2 cellular contexts compared by ENCODE assay signal in the genomic region with DNA sequence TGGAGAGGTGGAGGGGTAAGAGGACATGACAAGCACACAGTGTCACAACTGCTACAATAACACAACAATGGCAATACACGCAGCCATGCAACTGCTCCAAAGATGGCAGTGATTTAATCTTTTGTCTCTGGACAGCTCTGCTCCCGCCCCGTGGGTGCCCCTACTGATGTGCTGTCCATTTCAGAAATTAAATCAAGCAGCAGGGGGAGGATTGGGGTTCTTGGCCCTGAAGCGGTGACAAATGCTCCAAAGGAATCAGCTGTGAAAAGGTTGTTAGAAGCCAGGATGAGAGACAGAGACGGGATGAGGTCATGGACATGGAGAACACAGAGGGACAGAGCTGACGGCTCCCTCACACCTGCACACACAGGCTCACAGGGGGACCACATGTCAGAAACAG.
A peak's percentile ranks its signal among the peaks of the same experiment; 100 is the strongest.
TF ChIP-seq lines count a peak whose summit lies in the region.

No MANE protein-coding gene starts in this region.

TF ChIP-seq in SK-N-SH treated with all-trans-retinoic acid at 6 μM for 48 hours, 23 proteins besides CTCF, POLR2A, EP300 and RAD21:
- TF ChIP-seq, protein P1, sequence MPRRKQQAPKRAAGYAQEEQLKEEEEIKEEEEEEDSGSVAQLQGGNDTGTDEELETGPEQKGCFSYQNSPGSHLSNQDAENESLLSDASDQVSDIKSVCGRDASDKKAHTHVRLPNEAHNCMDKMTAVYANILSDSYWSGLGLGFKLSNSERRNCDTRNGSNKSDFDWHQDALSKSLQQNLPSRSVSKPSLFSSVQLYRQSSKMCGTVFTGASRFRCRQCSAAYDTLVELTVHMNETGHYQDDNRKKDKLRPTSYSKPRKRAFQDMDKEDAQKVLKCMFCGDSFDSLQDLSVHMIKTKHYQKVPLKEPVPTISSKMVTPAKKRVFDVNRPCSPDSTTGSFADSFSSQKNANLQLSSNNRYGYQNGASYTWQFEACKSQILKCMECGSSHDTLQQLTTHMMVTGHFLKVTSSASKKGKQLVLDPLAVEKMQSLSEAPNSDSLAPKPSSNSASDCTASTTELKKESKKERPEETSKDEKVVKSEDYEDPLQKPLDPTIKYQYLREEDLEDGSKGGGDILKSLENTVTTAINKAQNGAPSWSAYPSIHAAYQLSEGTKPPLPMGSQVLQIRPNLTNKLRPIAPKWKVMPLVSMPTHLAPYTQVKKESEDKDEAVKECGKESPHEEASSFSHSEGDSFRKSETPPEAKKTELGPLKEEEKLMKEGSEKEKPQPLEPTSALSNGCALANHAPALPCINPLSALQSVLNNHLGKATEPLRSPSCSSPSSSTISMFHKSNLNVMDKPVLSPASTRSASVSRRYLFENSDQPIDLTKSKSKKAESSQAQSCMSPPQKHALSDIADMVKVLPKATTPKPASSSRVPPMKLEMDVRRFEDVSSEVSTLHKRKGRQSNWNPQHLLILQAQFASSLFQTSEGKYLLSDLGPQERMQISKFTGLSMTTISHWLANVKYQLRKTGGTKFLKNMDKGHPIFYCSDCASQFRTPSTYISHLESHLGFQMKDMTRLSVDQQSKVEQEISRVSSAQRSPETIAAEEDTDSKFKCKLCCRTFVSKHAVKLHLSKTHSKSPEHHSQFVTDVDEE (CRISPR knock-in tag; IDR thresholded peaks at IDR 0.05) = 0 out of 2 replicates have a peak, but pooled peaks have one; percentile 30
- TF ChIP-seq ZNF8 (CRISPR knock-in tag; IDR thresholded peaks at IDR 0.05) = no peak

TF ChIP-seq in H1, 55 proteins besides CTCF, POLR2A, EP300 and RAD21:
- TF ChIP-seq SIX5 (IDR thresholded peaks at IDR 0.05; ENCODE audit: low read depth, low read length) = no peak
- TF ChIP-seq CTBP2 (IDR thresholded peaks at IDR 0.05; ENCODE audit: borderline replicate concordance, insufficient read depth, insufficient read length, low read length) = no peak
- no peak for TF ChIP-seq EGR1 (IDR thresholded peaks at IDR 0.05; ENCODE audit: borderline replicate concordance, low read depth, low read length)
- TF ChIP-seq TBP (IDR thresholded peaks at IDR 0.05; ENCODE audit: low read depth, low read length) = no peak
- TF ChIP-seq NANOG (IDR thresholded peaks at IDR 0.05; ENCODE audit: insufficient read depth, low read depth, low read length, poor library complexity, severe bottlenecking) = no peak
- TF ChIP-seq SRF (IDR thresholded peaks at IDR 0.05; ENCODE audit: low read depth, low read length) = no peak
- TF ChIP-seq NRF1 (IDR thresholded peaks at IDR 0.05; ENCODE audit: low read depth, low read length) = no peak
- no peak for TF ChIP-seq JUN (IDR thresholded peaks at IDR 0.05; ENCODE audit: low read depth, low read length)
- TF ChIP-seq BCL11A (IDR thresholded peaks at IDR 0.05; ENCODE audit: low read depth in 2 of 2, low read length in 2 of 2) = no peak
- no peak for TF ChIP-seq ASH2L (IDR thresholded peaks at IDR 0.05; ENCODE audit: low read length)
- TF ChIP-seq CHD1 (IDR thresholded peaks at IDR 0.05; ENCODE audit: low read depth, low read length) = no peak
- no peak for TF ChIP-seq BRCA1 (IDR thresholded peaks at IDR 0.05; ENCODE audit: low read depth, low read length)
- TF ChIP-seq SIN3A (conservative IDR thresholded peaks at IDR 0.05 in 1 of 2, IDR thresholded peaks at IDR 0.05 in 1 of 2; ENCODE audit: low read depth in 1 of 2, low read length in 2 of 2) = no peak
